In genomic region chr9:6055213-6055612, GRCh38 we compare ENCODE assay signal across 8 cellular contexts. TPM values are rescaled to one million over a fixed set of nuclear protein-coding genes. Genes with fewer than 3 reads are reported as not detected.
DNase-seq lines count a peak whose midpoint lies in the region; ATAC-seq, FAIRE-seq and TF ChIP-seq lines count a peak whose summit lies in the region.

No MANE protein-coding gene starts in this region.

- CTCF ChIA-PET in CD8-positive, alpha-beta T cell (lab: Charles Lee): interaction anchor here (5.0 kb wide), 1 partner anchor 169 kb away, joined by 63 read pairs; no protein-coding TSS in a partner anchor
- CTCF ChIA-PET in K562 (lab: Yijun Ruan, JAX; ENCODE audit: low intra/inter-chr PET ratio): interaction anchor here (0.6 to 2.6 kb wide), 4 partner anchors 52 to 251 kb away, joined by 3 to 12 read pairs (median 4); no protein-coding TSS in a partner anchor

- no peak overlapping the region for H3K4me2 ChIP-seq in K562 (ENCODE audit: insufficient read depth, low read length)

- peak; percentile 69 for ATAC-seq in CD8-positive, alpha-beta T cell
- ATAC-seq in GM18520 (IDR thresholded peaks at IDR 0.05; ENCODE audit: unreplicated experiment) (peak; percentile 40), K562 (peak; percentile 87), GM21619 (IDR thresholded peaks at IDR 0.05; ENCODE audit: unreplicated experiment) (no peak)

- no peak overlapping the region for H2AFZ ChIP-seq in K562 (ENCODE audit: low read depth, low read length)

- no TSS peak for BruUV-seq in K562 (replicated peaks; lab: Mats Ljungman, UMichigan)

- H4K20me1 ChIP-seq in K562 (replicated peaks; ENCODE audit: control insufficient read depth, insufficient read depth, low read length): no peaks in the 10 kb centered on the region

- peaks cover 5% of the 10 kb centered on the region for H3K27me3 Mint-ChIP-seq in CD8-positive, alpha-beta T cell (ENCODE audit: low read depth)

- in situ Hi-C loops in K562 (cut with MboI): loop anchor here (25.0 kb wide), 2 partner anchors 257 to 507 kb away; no protein-coding TSS in a partner anchor

- no peak overlapping the region for H3K27ac Mint-ChIP-seq in CD8-positive, alpha-beta T cell

- peaks cover 3% of the 10 kb centered on the region for H3K4me1 Mint-ChIP-seq in CD8-positive, alpha-beta T cell (ENCODE audit: low read depth)

- FAIRE-seq in K562 (lab: Jason Lieb, UNC): peak; percentile 91

- H3K4me3 Mint-ChIP-seq in CD8-positive, alpha-beta T cell: no peak overlapping the region

- H3K4me1 ChIP-seq in CD8-positive, alpha-beta T cell (ENCODE audit: insufficient read depth, low read length): no peaks in the 10 kb centered on the region
- H3K4me1 ChIP-seq in NT2/D1 (ENCODE audit: insufficient read depth, insufficient read length): no peaks in the 10 kb centered on the region
- H3K4me1 ChIP-seq in K562 (replicated peaks in 1 of 2; ENCODE audit: control insufficient read depth in 2 of 2, insufficient read depth in 2 of 2, low read length in 2 of 2): no peaks in the 10 kb centered on the region

- H3K9me1 ChIP-seq in K562 (ENCODE audit: control insufficient read depth, insufficient read depth, low read length): no peaks in the 10 kb centered on the region

- TF ChIP-seq POLR2A in K562 (conservative IDR thresholded peaks at IDR 0.05): no peak

- peak; percentile 40 for TF ChIP-seq CTCF in CD8-positive, alpha-beta T cell (IDR thresholded peaks at IDR 0.05)
- TF ChIP-seq CTCF in K562 (IDR thresholded peaks at IDR 0.05 in 2 of 3, conservative IDR thresholded peaks at IDR 0.05 in 1 of 3; ENCODE audit: insufficient read depth in 2 of 3, low read depth in 1 of 3, low read length in 3 of 3): peak; percentile 49 to 69 (median 51); a peak in 4 of 6 replicates

- no peaks in the 10 kb centered on the region for H3K9me3 ChIP-seq in CD8-positive, alpha-beta T cell (ENCODE audit: low read length)
- no peaks in the 10 kb centered on the region for H3K9me3 ChIP-seq in NT2/D1 (ENCODE audit: insufficient read depth, low read length)
- H3K9me3 ChIP-seq in K562 (replicated peaks; ENCODE audit: control insufficient read depth, insufficient read depth, low read depth, low read length): no peaks in the 10 kb centered on the region

- H3K36me3 Mint-ChIP-seq in CD8-positive, alpha-beta T cell: no peaks in the 10 kb centered on the region

- no peak overlapping the region for H3K4me3 ChIP-seq in CD8-positive, alpha-beta T cell (ENCODE audit: low read depth, low read length)
- no peak overlapping the region for H3K4me3 ChIP-seq in NT2/D1 (ENCODE audit: insufficient read length, low read depth)
- H3K4me3 ChIP-seq in K562: no peak overlapping the region

- H3K36me3 ChIP-seq in CD8-positive, alpha-beta T cell (ENCODE audit: insufficient read depth, low read length): no peaks in the 10 kb centered on the region
- H3K36me3 ChIP-seq in NT2/D1 (ENCODE audit: insufficient read depth, insufficient read length, low read length): no peaks in the 10 kb centered on the region
- H3K36me3 ChIP-seq in K562 (ENCODE audit: control insufficient read depth, insufficient read depth, low read length): no peaks in the 10 kb centered on the region

- no peaks in the 10 kb centered on the region for H3K79me2 ChIP-seq in K562 (ENCODE audit: control insufficient read depth, insufficient read depth, low read length)

- H3K9me3 Mint-ChIP-seq in CD8-positive, alpha-beta T cell: no peaks in the 10 kb centered on the region

- peak; percentile 87 to 88 for TF ChIP-seq RAD21 in K562 (CRISPR knock-in tag; conservative IDR thresholded peaks at IDR 0.05 in 1 of 2, IDR thresholded peaks at IDR 0.05 in 1 of 2)

- POLR2A ChIA-PET in CD8-positive, alpha-beta T cell (lab: Charles Lee): no interaction called here
- POLR2A ChIA-PET in K562 (lab: Yijun Ruan, JAX): no interaction called here

- no peak for TF ChIP-seq EP300 in K562 (IDR thresholded peaks at IDR 0.05; ENCODE audit: low read length)

- no peak overlapping the region for H3K9ac ChIP-seq in NT2/D1 (ENCODE audit: insufficient read length, low read depth)
- H3K9ac ChIP-seq in K562 (ENCODE audit: insufficient read depth in 1 of 2, low read depth in 2 of 2, low read length in 2 of 2): no peak overlapping the region

- 0% methylated on average over 2 of the region's 2 CpGs for WGBS in K562 (ENCODE audit: insufficient coverage, low coverage, missing lambda C conversion rate)

- peak in 2 of 7 experiments; percentile 32 to 44 for DNase-seq in CD8-positive, alpha-beta T cell
- DNase-seq in HUDEP-2 (lab: John Stamatoyannopoulos, UW; ENCODE audit: unreplicated experiment in 76 of 76) (peak in 41 of 76 experiments; percentile 2 to 76 (median 48)), NT2/D1 (ENCODE audit: low read depth, low spot score) (peak; percentile 92), K562 (ENCODE audit: extremely low read depth in 1 of 4, low spot score in 3 of 4) (peak; percentile 34 to 77 (median 40)), iris pigment epithelial cell (ENCODE audit: low read depth) (peak; percentile 97)
- DNase-seq in stimulated activated CD4-positive, alpha-beta T cell treated with anti-CD3 and anti-CD28 coated beads, TNF-alpha, amount 100 ng/mL, for 48 hours (ENCODE audit: low read depth in 3 of 3): peak in 2 of 3 donors; percentile 27 to 49

- no peak overlapping the region for H3K27ac ChIP-seq in CD8-positive, alpha-beta T cell (ENCODE audit: low read depth, low read length)
- no peak overlapping the region for H3K27ac ChIP-seq in K562 (ENCODE audit: extremely low read depth, low read depth, low read length)

- intact Hi-C loops in CD8-positive, alpha-beta T cell (cut with DNase I, micrococcal nuclease): loop anchor here (1.0 to 5.0 kb wide), 3 partner anchors 250 to 513 kb away; no protein-coding TSS in a partner anchor
- intact Hi-C loops in K562 (cut with micrococcal nuclease): loop anchor here (1.0 kb wide), 3 partner anchors 24 to 251 kb away; no protein-coding TSS in a partner anchor

- no peaks in the 10 kb centered on the region for H3K27me3 ChIP-seq in CD8-positive, alpha-beta T cell (ENCODE audit: insufficient read depth, low read length)
- H3K27me3 ChIP-seq in NT2/D1 (ENCODE audit: insufficient read depth, insufficient read length) (no peaks in the 10 kb centered on the region), K562 (ENCODE audit: control insufficient read depth in 2 of 2, insufficient read depth in 2 of 2, low read length in 2 of 2) (no peaks in the 10 kb centered on the region)

TF ChIP-seq in K562, 482 proteins besides CTCF, POLR2A, EP300 and RAD21 (continues in another document):
- TF ChIP-seq TCF3 (CRISPR knock-in tag; IDR thresholded peaks at IDR 0.05): no peak
- TF ChIP-seq DEAF1 (CRISPR knock-in tag; IDR thresholded peaks at IDR 0.05): peak; percentile 71
- TF ChIP-seq CEBPG (CRISPR knock-in tag; IDR thresholded peaks at IDR 0.05): no peak
- peak; percentile 45 to 74; a peak in 2 of 4 replicates for TF ChIP-seq CEBPG (tag; conservative IDR thresholded peaks at IDR 0.05 in 1 of 2, IDR thresholded peaks at IDR 0.05 in 1 of 2)
- TF ChIP-seq MAFF (IDR thresholded peaks at IDR 0.05; ENCODE audit: low read length): 0 out of 2 replicates have a peak, but pooled peaks have one; percentile 19
- TF ChIP-seq MAFK (IDR thresholded peaks at IDR 0.05; ENCODE audit: low read length): 0 out of 2 replicates have a peak, but pooled peaks have one; percentile 38

RNA-seq across cellular contexts. Expression of gene RANBP6, which starts 39.8 kb away (rescaled TPM):
- total RNA-seq in CD8-positive, alpha-beta T cell: 10 to 100 TPM; 38.1 to 39.7 TPM
- total RNA-seq in K562 (2011; cell fraction: chromatin; rRNA removed; ENCODE audit: low replicate concordance): 6.1 and 24.3 TPM in 2 replicates
- total RNA-seq in K562 (2011; cell fraction: nucleolus; rRNA removed): 4.7 and 8.7 TPM in 2 replicates
- 11.1 TPM in 2 replicates for total RNA-seq in K562 (2011; cell fraction: nucleoplasm; rRNA removed)
- total RNA-seq in K562 (2014; rRNA removed) (9.0 and 11.0 TPM in 2 replicates), K562 (2014; rRNA removed; fragmentation: Illumina TruSeq; extraction: Trizol) (19.9 and 20.3 TPM in 2 replicates), K562 (2015; rRNA removed; fragmentation: Illumina TruSeq; extraction: Trizol) (16.4 and 16.7 TPM in 2 replicates), K562 (2021) (11.5 and 11.7 TPM in 2 replicates)
- polyA plus RNA-seq in K562 (2011; rRNA removed) (15.2 and 18.3 TPM in 2 replicates), K562 (2014; fragmentation: Illumina TruSeq; extraction: Trizol) (10.4 and 11.2 TPM in 2 replicates), K562 (2014; fragmentation: Nextera tagmentation; extraction: Ambion mirVana) (10 to 100 TPM; 10.7 to 15.9 TPM), K562 (2014; rRNA removed) (10.4 and 10.7 TPM in 2 replicates)
- 2.7 and 6.4 TPM in 2 replicates for polyA plus RNA-seq in K562 (2011; cell fraction: cytosol; rRNA removed)
- polyA plus RNA-seq in K562 (2011; cell fraction: nucleus; rRNA removed): 5.3 and 9.4 TPM in 2 replicates
- polyA plus RNA-seq in K562 (2012): 7.8 and 10.6 TPM in 2 replicates
- 21.5 and 22.4 TPM in 2 replicates for polyA minus RNA-seq in K562 (2011; rRNA and poly(A)+ RNA removed)
- 8.2 and 9.4 TPM in 2 replicates for polyA minus RNA-seq in K562 (2011; cell fraction: cytosol; rRNA and poly(A)+ RNA removed)
- 8.5 and 18.0 TPM in 2 replicates for polyA minus RNA-seq in K562 (2011; cell fraction: nucleus; rRNA and poly(A)+ RNA removed)
